Comparison of ENCODE assay signal across 27 cellular contexts in the genomic region with DNA sequence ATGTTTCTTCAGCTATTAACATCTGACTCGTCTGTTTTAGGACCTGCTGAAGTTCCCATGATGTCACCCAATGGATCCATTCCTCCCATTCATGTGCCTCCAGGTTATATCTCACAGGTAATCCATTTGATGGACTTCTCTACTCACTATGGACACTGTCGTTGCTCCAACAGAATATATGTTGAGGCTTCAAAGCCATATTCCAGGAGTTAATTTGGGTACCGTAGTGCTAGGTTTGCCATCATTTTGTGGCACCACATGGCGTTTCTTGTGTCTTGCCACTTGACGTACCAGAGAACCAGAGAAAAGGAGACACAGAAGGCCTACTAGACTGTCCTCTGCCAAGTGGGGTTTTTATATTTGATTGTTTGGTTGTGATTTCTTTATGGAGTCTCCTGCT.
"Had no signal": no experiment of that assay in that cellular context is flagged by ENCODE, and none has a peak within 500 bp of the region (broad histone marks: within the 10 kb centered on the region; RNA-seq: fewer than 3 reads in every experiment).

No MANE protein-coding gene starts in this region.

- H3K27me3 Mint-ChIP-seq: effector memory CD8-positive, alpha-beta T cell; naive thymus-derived CD8-positive, alpha-beta T cell; stimulated activated memory B cell treated with anti-CD40 and anti-IgM and Interleukin-4, amounts not matched to agents 10 μg/mL and 1 μg/mL and 100 μg/mL, for 72 hours had no signal

- H3K27ac ChIP-seq: epithelial cell of prostate, gastrocnemius medialis, lower lobe of right lung, parathyroid adenoma, prostate gland, right atrium auricular region, sigmoid colon, spleen, thoracic aorta, tibial nerve, upper lobe of left lung had no signal

- H3K27ac Mint-ChIP-seq: effector memory CD8-positive, alpha-beta T cell; naive thymus-derived CD8-positive, alpha-beta T cell; stimulated activated memory B cell treated with anti-CD40 and anti-IgM and Interleukin-4, amounts not matched to agents 10 μg/mL and 1 μg/mL and 100 μg/mL, for 72 hours had no signal

- H3K9me3 Mint-ChIP-seq: effector memory CD8-positive, alpha-beta T cell; naive thymus-derived CD8-positive, alpha-beta T cell; stimulated activated memory B cell treated with anti-CD40 and anti-IgM and Interleukin-4, amounts not matched to agents 10 μg/mL and 1 μg/mL and 100 μg/mL, for 72 hours had no signal

- ATAC-seq: effector memory CD8-positive, alpha-beta T cell; esophagus mucosa; gastrocnemius medialis; heart left ventricle; left colon; left ventricle myocardium superior; lower lobe of right lung; naive thymus-derived CD8-positive, alpha-beta T cell; stimulated activated memory B cell treated with anti-CD40 and anti-IgM and Interleukin-4, amounts not matched to agents 10 μg/mL and 1 μg/mL and 100 μg/mL, for 72 hours; stimulated activated naive CD8-positive, alpha-beta T cell treated with anti-CD3 and anti-CD28 coated beads, Interleukin-15, Interleukin-2, amounts not matched to agents 100 U/mL and 50 U/mL, for 24 hours had no signal

- DNase-seq: cortex of kidney; effector memory CD8-positive, alpha-beta T cell; foreskin fibroblast; gastrocnemius medialis; heart left ventricle; hippocampal formation; islet precursor cell; kidney glomerular epithelial cell; left colon; left ventricle myocardium superior; lower lobe of right lung; naive thymus-derived CD8-positive, alpha-beta T cell; occipital lobe; sigmoid colon; spleen; stimulated activated CD4-positive, alpha-beta T cell treated with anti-CD3 and anti-CD28 coated beads, Interleukin-4, amount 100 ng/mL, for 4 hours; stimulated activated naive CD8-positive, alpha-beta T cell treated with anti-CD3 and anti-CD28 coated beads, Interleukin-15, Interleukin-2, amounts not matched to agents 100 U/mL and 50 U/mL, for 24 hours; substantia nigra; upper lobe of left lung had no signal

- H3K4me3 Mint-ChIP-seq: effector memory CD8-positive, alpha-beta T cell; naive thymus-derived CD8-positive, alpha-beta T cell; stimulated activated memory B cell treated with anti-CD40 and anti-IgM and Interleukin-4, amounts not matched to agents 10 μg/mL and 1 μg/mL and 100 μg/mL, for 72 hours had no signal

- H3K4me1 Mint-ChIP-seq: stimulated activated memory B cell treated with anti-CD40 and anti-IgM and Interleukin-4, amounts not matched to agents 10 μg/mL and 1 μg/mL and 100 μg/mL, for 72 hours had no signal
